16 cellular contexts compared by ENCODE assay signal in the genomic region with DNA sequence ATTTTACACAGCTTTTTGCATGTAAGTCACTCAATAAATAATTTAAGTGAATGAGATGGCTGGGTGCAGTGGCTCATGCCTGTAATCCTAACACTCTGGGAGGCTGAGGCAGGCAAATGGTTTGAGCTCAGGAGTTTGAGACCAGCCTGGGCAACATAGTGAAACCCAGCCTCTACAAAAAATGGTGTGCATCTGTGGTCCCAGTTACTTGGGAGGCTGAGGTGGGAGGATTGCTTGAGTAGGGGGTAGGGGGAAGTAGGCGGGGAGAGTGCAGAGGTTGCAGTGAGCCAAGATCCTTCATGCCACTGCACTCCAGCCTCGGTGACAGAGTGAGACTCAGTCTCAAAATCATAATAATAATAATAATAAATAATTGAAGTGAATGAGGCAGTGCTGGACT. TPM values are rescaled to one million over a fixed set of nuclear protein-coding genes. Genes with fewer than 3 reads are reported as not detected.
DNase-seq lines count a peak whose midpoint lies in the region; ATAC-seq and TF ChIP-seq lines count a peak whose summit lies in the region.
"Had no signal": no experiment of that assay in that cellular context is flagged by ENCODE, and none has a peak within 500 bp of the region (broad histone marks: within the 10 kb centered on the region; RNA-seq: fewer than 3 reads in every experiment).

No MANE protein-coding gene starts in this region.

- ATAC-seq in Right ventricle myocardium inferior (no peak), HG03378 (IDR thresholded peaks at IDR 0.05; ENCODE audit: unreplicated experiment) (no peak), GM21515 (IDR thresholded peaks at IDR 0.05; ENCODE audit: unreplicated experiment) (no peak)

- H3K4me3 ChIP-seq in right atrium auricular region: peak overlapping the region in 1 of 2 donors; percentile 17
- H3K4me3 ChIP-seq in esophagus muscularis mucosa: peak overlapping the region in 3 of 4 donors; percentile 4 to 40 (median 26)
- H3K4me3 ChIP-seq in skeletal muscle tissue (ENCODE audit: low read length in 3 of 3): peak overlapping the region in 2 of 3 donors; percentile 4 to 15
- H3K4me3 ChIP-seq: pancreas, SK-N-MC had no signal

- H3K4me1 ChIP-seq in right atrium auricular region (peaks cover 0 to 92% of the 10 kb centered on the region in 2 donors), esophagus muscularis mucosa (peaks cover 96 to 98% (median 97%) of the 10 kb centered on the region in 4 donors), skeletal muscle tissue (ENCODE audit: control insufficient read depth in 3 of 3, insufficient read depth in 3 of 3, low read length in 3 of 3) (peaks cover 64 to 82% (median 79%) of the 10 kb centered on the region in 3 donors)

- intact Hi-C loops in Right ventricle myocardium inferior (cut with DNase I): no loop called here
- intact Hi-C loops in esophagus muscularis mucosa (cut with DNase I): loop anchor here (5.0 to 10.0 kb wide), 2 partner anchors 47 to 239 kb away; no protein-coding TSS in a partner anchor

- WGBS in esophagus muscularis mucosa: 70% methylated on average over 2 of the region's 2 CpGs

- no peak for TF ChIP-seq EP300 in esophagus muscularis mucosa (IDR thresholded peaks at IDR 0.05)

- TF ChIP-seq POLR2A in esophagus muscularis mucosa (IDR thresholded peaks at IDR 0.05; ENCODE audit: low read depth): no peak

- H3K27me3 ChIP-seq in right atrium auricular region: no peaks in the 10 kb centered on the region
- H3K27me3 ChIP-seq in esophagus muscularis mucosa: no peaks in the 10 kb centered on the region
- no peaks in the 10 kb centered on the region for H3K27me3 ChIP-seq in skeletal muscle tissue (ENCODE audit: control insufficient read depth in 3 of 3, insufficient read depth in 3 of 3, low read length in 3 of 3)
- H3K27me3 ChIP-seq: pancreas had no signal

- DNase-seq in right atrium auricular region (ENCODE audit: low spot score): no peak
- DNase-seq in Right ventricle myocardium inferior (ENCODE audit: missing footprints): no peak
- no peak for DNase-seq in esophagus muscularis mucosa (ENCODE audit: extremely low spot score)
- no peak for DNase-seq in T-helper 9 cell
- no peak for DNase-seq in HuH-7 (ENCODE audit: low spot score)
- DNase-seq: activated naive CD8-positive, alpha-beta T cell treated with anti-CD3 and anti-CD28 coated beads, Interleukin-2, amount 10 ng/mL, durations not matched to agents 7 days and 5 days; cerebellar nuclear complex; NCI-H1436 treated with DMSO at 0.1 percent for 48 hours; pancreas; stimulated activated CD4-positive, alpha-beta T cell treated with anti-CD3 and anti-CD28 coated beads, Interleukin-12 subunit alpha, Interleukin-12 subunit beta, amount 100 ng/mL, for 4 hours had no signal

- H3K9me3 ChIP-seq in right atrium auricular region (no peaks in the 10 kb centered on the region), esophagus muscularis mucosa (no peaks in the 10 kb centered on the region), skeletal muscle tissue (ENCODE audit: control insufficient read depth in 3 of 3, low read length in 3 of 3) (no peaks in the 10 kb centered on the region)
- H3K9me3 ChIP-seq: pancreas had no signal

- peaks cover 6% of the 10 kb centered on the region for H3K36me3 ChIP-seq in right atrium auricular region
- H3K36me3 ChIP-seq in esophagus muscularis mucosa: peaks cover 0 to 11% (median 9%) of the 10 kb centered on the region in 4 donors
- peaks cover 0 to 2% (median 0%) of the 10 kb centered on the region in 3 donors for H3K36me3 ChIP-seq in skeletal muscle tissue (ENCODE audit: control insufficient read depth in 3 of 3, insufficient read depth in 3 of 3, low read length in 3 of 3)
- H3K36me3 ChIP-seq: pancreas had no signal

- H3K27ac ChIP-seq in right atrium auricular region (peak overlapping the region; percentile 100), esophagus muscularis mucosa (replicated peaks in 1 of 4) (peak overlapping the region; percentile 62 to 81 (median 73)), skeletal muscle tissue (ENCODE audit: low read depth, low read length) (peak overlapping the region; percentile 57)
- H3K27ac ChIP-seq: epithelial cell of prostate, HL-60, SK-N-MC had no signal

- TF ChIP-seq CTCF in right atrium auricular region (IDR thresholded peaks at IDR 0.05): no peak
- TF ChIP-seq CTCF in esophagus muscularis mucosa (IDR thresholded peaks at IDR 0.05): no peak

- peak overlapping the region in 1 of 3 donors; percentile 38 for H3K9ac ChIP-seq in skeletal muscle tissue (ENCODE audit: low read depth in 1 of 3, low read length in 3 of 3)

RNA-seq across cellular contexts. Expression of a gene that starts 10.2 kb away (rescaled TPM):
- 10 to 100 TPM; 74.1 to 76.7 TPM for total RNA-seq in right atrium auricular region
- 52.6 TPM for total RNA-seq in Right ventricle myocardium inferior
- total RNA-seq in esophagus muscularis mucosa: 100 to 1,000 TPM; 143 to 209 (median 184) TPM
- total RNA-seq in skeletal muscle tissue: 2.6 TPM

Comparison
In these comparisons a context has a peak if more than half of its experiments do, and no peak if none do; other contexts are left out.
1. RNA of a gene that starts 10.2 kb away (total RNA-seq): 143 to 209 TPM in esophagus muscularis mucosa, 74.1 to 76.7 TPM in right atrium auricular region and 52.6 TPM in Right ventricle myocardium inferior (single experiment); 2.6 TPM in skeletal muscle tissue (single experiment); every median in the first group is over 10 times any median in the second.
2. Peak in every context shown above with its lines, with median percentiles within 50 percentile points of each other: H3K27ac ChIP-seq.